ENCODE assay signal across 1 cellular context in the genomic region with DNA sequence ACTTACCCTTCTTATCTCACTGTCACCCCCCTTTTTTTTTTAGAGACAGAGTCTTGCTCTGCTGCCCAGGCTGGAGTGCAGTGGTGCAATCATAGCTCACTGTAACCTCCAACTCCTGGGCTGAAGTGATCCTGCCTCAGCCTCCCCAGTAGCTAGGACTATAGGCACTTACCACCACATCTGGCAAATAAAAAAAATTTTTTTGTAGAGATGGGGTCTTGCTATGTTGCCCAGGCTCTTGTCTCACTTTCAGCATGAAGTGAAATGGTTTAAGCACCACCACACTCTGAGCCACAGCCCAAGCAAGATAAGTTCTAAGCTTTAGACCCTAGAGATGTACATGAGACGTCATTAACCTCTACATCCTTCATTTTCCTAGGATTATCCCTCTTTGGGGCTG.
TF ChIP-seq lines count a peak whose summit lies in the region.

No MANE protein-coding gene starts in this region.

TF ChIP-seq in IMR-90, 13 proteins besides CTCF, POLR2A, EP300 and RAD21:
- no peak for TF ChIP-seq CEBPB (IDR thresholded peaks at IDR 0.05; ENCODE audit: low read depth, low read length)
- no peak for TF ChIP-seq BHLHE40 (IDR thresholded peaks at IDR 0.05; ENCODE audit: low read depth, low read length)
- no peak for TF ChIP-seq RCOR1 (IDR thresholded peaks at IDR 0.05; ENCODE audit: insufficient replicate concordance, low read length)
- no peak for TF ChIP-seq RFX5 (IDR thresholded peaks at IDR 0.05; ENCODE audit: low read depth, low read length)
- TF ChIP-seq SMC3 (IDR thresholded peaks at IDR 0.05; ENCODE audit: low read depth, low read length): no peak
- TF ChIP-seq, protein P1, sequence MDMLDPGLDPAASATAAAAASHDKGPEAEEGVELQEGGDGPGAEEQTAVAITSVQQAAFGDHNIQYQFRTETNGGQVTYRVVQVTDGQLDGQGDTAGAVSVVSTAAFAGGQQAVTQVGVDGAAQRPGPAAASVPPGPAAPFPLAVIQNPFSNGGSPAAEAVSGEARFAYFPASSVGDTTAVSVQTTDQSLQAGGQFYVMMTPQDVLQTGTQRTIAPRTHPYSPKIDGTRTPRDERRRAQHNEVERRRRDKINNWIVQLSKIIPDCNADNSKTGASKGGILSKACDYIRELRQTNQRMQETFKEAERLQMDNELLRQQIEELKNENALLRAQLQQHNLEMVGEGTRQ (IDR thresholded peaks at IDR 0.05; ENCODE audit: low read depth, low read length): no peak
- no peak for TF ChIP-seq MXI1 (IDR thresholded peaks at IDR 0.05; ENCODE audit: borderline replicate concordance, low read depth, low read length)
- no peak for TF ChIP-seq MAFK (IDR thresholded peaks at IDR 0.05; ENCODE audit: low read depth, low read length)
- TF ChIP-seq FOS (IDR thresholded peaks at IDR 0.05; ENCODE audit: low read depth, low read length): no peak
- no peak for TF ChIP-seq MAZ (IDR thresholded peaks at IDR 0.05; ENCODE audit: borderline replicate concordance, low read depth, low read length)
- TF ChIP-seq, protein P2, sequence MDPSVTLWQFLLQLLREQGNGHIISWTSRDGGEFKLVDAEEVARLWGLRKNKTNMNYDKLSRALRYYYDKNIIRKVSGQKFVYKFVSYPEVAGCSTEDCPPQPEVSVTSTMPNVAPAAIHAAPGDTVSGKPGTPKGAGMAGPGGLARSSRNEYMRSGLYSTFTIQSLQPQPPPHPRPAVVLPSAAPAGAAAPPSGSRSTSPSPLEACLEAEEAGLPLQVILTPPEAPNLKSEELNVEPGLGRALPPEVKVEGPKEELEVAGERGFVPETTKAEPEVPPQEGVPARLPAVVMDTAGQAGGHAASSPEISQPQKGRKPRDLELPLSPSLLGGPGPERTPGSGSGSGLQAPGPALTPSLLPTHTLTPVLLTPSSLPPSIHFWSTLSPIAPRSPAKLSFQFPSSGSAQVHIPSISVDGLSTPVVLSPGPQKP (IDR thresholded peaks at IDR 0.05; ENCODE audit: borderline replicate concordance, low read depth, low read length): no peak
- TF ChIP-seq CHD1 (IDR thresholded peaks at IDR 0.05; ENCODE audit: low read depth, low read length): no peak
